1 cellular context compared by ENCODE assay signal in the genomic region with DNA sequence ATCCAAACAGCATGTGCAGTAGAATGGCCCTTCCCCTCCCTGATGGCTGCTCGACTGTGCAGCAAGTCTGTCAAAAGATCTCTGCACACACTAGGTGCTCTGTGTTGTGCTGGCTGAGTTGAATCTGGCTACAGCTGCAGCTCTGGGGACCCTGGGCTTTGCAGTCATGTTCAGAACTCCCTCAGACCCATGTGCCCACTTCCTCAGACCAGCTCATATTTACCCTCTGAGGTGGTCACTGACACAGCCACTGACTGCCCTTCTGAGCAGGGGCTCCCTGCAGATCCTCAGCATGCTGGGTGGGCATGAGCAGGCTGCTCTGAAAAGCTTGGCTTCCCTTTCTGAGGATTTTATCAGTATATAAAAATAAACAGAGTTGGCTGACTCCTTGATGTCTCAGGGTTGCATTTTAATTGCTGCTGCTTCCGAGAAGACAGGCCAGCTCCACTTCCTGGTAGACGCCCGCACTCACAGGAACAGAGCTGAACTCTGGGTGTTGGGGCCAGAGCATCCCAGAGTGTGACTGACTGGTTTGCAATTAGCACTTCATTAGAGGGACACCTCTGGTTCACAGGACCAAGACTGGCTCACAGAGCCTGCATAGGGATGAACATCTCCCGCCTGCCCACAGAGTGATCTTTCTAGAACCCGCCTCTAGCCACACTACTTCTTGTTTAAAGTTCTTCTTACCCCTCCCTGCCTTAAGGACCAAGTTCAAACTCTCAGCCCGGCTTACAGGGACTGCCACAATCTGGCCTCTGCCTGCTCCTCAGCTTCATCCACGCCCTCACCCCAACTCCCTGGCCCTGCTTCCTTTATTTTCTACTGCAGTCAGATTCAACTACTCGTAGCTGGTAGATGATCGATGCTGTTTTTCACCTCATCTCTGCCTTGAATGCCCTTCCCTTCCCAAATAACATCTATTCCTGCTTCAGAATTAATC.
TF ChIP-seq lines count a peak whose summit lies in the region.

No MANE protein-coding gene starts in this region.

TF ChIP-seq in IMR-90, 13 proteins besides CTCF, POLR2A, EP300 and RAD21 (continued from another document):
- TF ChIP-seq USF2 (IDR thresholded peaks at IDR 0.05; ENCODE audit: low read depth, low read length) (no peak), CHD1 (IDR thresholded peaks at IDR 0.05; ENCODE audit: low read depth, low read length) (no peak)
